Comparison of ENCODE assay signal across 14 cellular contexts in the genomic region with DNA sequence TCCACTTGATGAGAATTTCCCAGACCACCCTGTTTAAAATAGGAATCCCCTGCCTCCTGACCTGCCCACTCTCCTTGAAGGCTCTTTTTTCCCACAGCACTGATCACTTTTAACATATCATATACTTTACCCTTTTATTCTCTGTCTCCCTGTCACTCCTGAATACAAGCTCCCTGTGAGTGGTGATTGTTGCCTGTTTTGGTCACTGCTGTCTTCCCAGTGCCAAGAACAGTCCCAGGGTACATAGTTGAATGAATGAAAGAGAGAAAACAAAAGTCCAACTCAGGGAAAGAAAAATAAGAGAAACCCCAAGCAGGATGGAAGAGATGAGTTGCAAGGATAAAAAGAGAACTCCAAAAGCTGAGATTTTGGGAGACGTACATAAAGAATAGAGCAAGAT.
A peak's percentile ranks its signal among the peaks of the same experiment; 100 is the strongest.
DNase-seq lines count a peak whose midpoint lies in the region; ATAC-seq and TF ChIP-seq lines count a peak whose summit lies in the region.
"Had no signal": no experiment of that assay in that cellular context is flagged by ENCODE, and none has a peak within 500 bp of the region (broad histone marks: within the 10 kb centered on the region; RNA-seq: fewer than 3 reads in every experiment).

No MANE protein-coding gene starts in this region.

- no peak for DNase-seq in Right ventricle myocardium superior
- DNase-seq in left ventricle myocardium inferior = no peak
- DNase-seq in astrocyte of the hippocampus (ENCODE audit: low read depth, low spot score) = peak; percentile 11
- DNase-seq in medulla oblongata (ENCODE audit: extremely low spot score) = peak; percentile 26
- DNase-seq in activated T-helper 1 cell treated with anti-CD3 and anti-CD28 coated beads, Interleukin-12 subunit alpha, Interleukin-12 subunit beta, Interleukin-2, Interleukin-4 antibody, amounts not matched to agents 30 ng/mL and 10 ng/mL and 1 ng/mL, durations not matched to agents 14 hours and 24 hours and 36 hours (ENCODE audit: low spot score) = no peak
- DNase-seq: Calu3; CD8-positive, alpha-beta T cell; DMS79 treated with DMSO at 0.1 percent for 48 hours; GF-D8 had no signal

- no peak overlapping the region for H3K4me3 Mint-ChIP-seq in activated T-helper 1 cell treated with anti-CD3 and anti-CD28 coated beads, Interleukin-12 subunit alpha, Interleukin-12 subunit beta, Interleukin-2, Interleukin-4 antibody, amounts not matched to agents 30 ng/mL and 10 ng/mL and 1 ng/mL, durations not matched to agents 14 hours and 24 hours and 36 hours
- H3K4me3 Mint-ChIP-seq: B cell; CD8-positive, alpha-beta T cell had no signal

- H3K36me3 ChIP-seq in left ventricle myocardium inferior = no peaks in the 10 kb centered on the region
- H3K36me3 ChIP-seq: BLaER1 treated with 17β-estradiol and CSF1 and Interleukin-3, amounts not matched to agents 10 nM and 100 nM; HAP-1 had no signal

- H3K36me3 Mint-ChIP-seq in activated T-helper 1 cell treated with anti-CD3 and anti-CD28 coated beads, Interleukin-12 subunit alpha, Interleukin-12 subunit beta, Interleukin-2, Interleukin-4 antibody, amounts not matched to agents 30 ng/mL and 10 ng/mL and 1 ng/mL, durations not matched to agents 14 hours and 24 hours and 36 hours (ENCODE audit: low read depth) = no peaks in the 10 kb centered on the region
- H3K36me3 Mint-ChIP-seq: CD8-positive, alpha-beta T cell had no signal

- no peaks in the 10 kb centered on the region for H3K27me3 Mint-ChIP-seq in activated T-helper 1 cell treated with anti-CD3 and anti-CD28 coated beads, Interleukin-12 subunit alpha, Interleukin-12 subunit beta, Interleukin-2, Interleukin-4 antibody, amounts not matched to agents 30 ng/mL and 10 ng/mL and 1 ng/mL, durations not matched to agents 14 hours and 24 hours and 36 hours (ENCODE audit: insufficient read depth)
- H3K27me3 Mint-ChIP-seq: B cell had no signal

- H3K9me3 ChIP-seq in left ventricle myocardium inferior (replicated peaks) = no peaks in the 10 kb centered on the region
- H3K9me3 ChIP-seq: HAP-1 had no signal

- no peak for TF ChIP-seq CTCF in left ventricle myocardium inferior (IDR thresholded peaks at IDR 0.05; ENCODE audit: borderline replicate concordance)

- no peaks in the 10 kb centered on the region for H3K27me3 ChIP-seq in left ventricle myocardium inferior (ENCODE audit: low read depth)

- intact Hi-C loops in Right ventricle myocardium superior (cut with DNase I) = no loop called here
- intact Hi-C loops in left ventricle myocardium inferior (cut with micrococcal nuclease) = no loop called here
- intact Hi-C loops in activated T-helper 1 cell treated with anti-CD3 and anti-CD28 coated beads, Interleukin-12 subunit alpha, Interleukin-12 subunit beta, Interleukin-2, Interleukin-4 antibody, amounts not matched to agents 30 ng/mL and 10 ng/mL and 1 ng/mL, durations not matched to agents 14 hours and 24 hours and 36 hours (cut with micrococcal nuclease) = no loop called here

- H3K4me1 ChIP-seq in left ventricle myocardium inferior = peaks cover 9% of the 10 kb centered on the region
- H3K4me1 ChIP-seq: BLaER1 treated with 17β-estradiol and CSF1 and Interleukin-3, amounts not matched to agents 10 nM and 100 nM; HAP-1 had no signal

- H3K4me1 Mint-ChIP-seq in activated T-helper 1 cell treated with anti-CD3 and anti-CD28 coated beads, Interleukin-12 subunit alpha, Interleukin-12 subunit beta, Interleukin-2, Interleukin-4 antibody, amounts not matched to agents 30 ng/mL and 10 ng/mL and 1 ng/mL, durations not matched to agents 14 hours and 24 hours and 36 hours (ENCODE audit: low read depth) = no peaks in the 10 kb centered on the region
- H3K4me1 Mint-ChIP-seq: B cell had no signal

- no peak overlapping the region for H3K27ac Mint-ChIP-seq in activated T-helper 1 cell treated with anti-CD3 and anti-CD28 coated beads, Interleukin-12 subunit alpha, Interleukin-12 subunit beta, Interleukin-2, Interleukin-4 antibody, amounts not matched to agents 30 ng/mL and 10 ng/mL and 1 ng/mL, durations not matched to agents 14 hours and 24 hours and 36 hours
- H3K27ac Mint-ChIP-seq: B cell; CD8-positive, alpha-beta T cell had no signal

- H3K9me3 Mint-ChIP-seq in activated T-helper 1 cell treated with anti-CD3 and anti-CD28 coated beads, Interleukin-12 subunit alpha, Interleukin-12 subunit beta, Interleukin-2, Interleukin-4 antibody, amounts not matched to agents 30 ng/mL and 10 ng/mL and 1 ng/mL, durations not matched to agents 14 hours and 24 hours and 36 hours = no peaks in the 10 kb centered on the region
- H3K9me3 Mint-ChIP-seq: CD8-positive, alpha-beta T cell had no signal

- no peak overlapping the region for H3K4me3 ChIP-seq in left ventricle myocardium inferior
- H3K4me3 ChIP-seq: BLaER1 treated with 17β-estradiol and CSF1 and Interleukin-3, amounts not matched to agents 10 nM and 100 nM; HAP-1 had no signal

- ATAC-seq in Right ventricle myocardium superior (ENCODE audit: poor library complexity) = peak; percentile 62
- ATAC-seq in GM21528 (IDR thresholded peaks at IDR 0.05; ENCODE audit: low FRiP score, unreplicated experiment) = no peak
- ATAC-seq: CD8-positive, alpha-beta T cell had no signal

- no peak overlapping the region for H3K27ac ChIP-seq in left ventricle myocardium inferior (replicated peaks)
- peak overlapping the region; percentile 13 for H3K27ac ChIP-seq in cingulate gyrus (ENCODE audit: low read depth, low read length)
- H3K27ac ChIP-seq: BLaER1 treated with 17β-estradiol and CSF1 and Interleukin-3, amounts not matched to agents 10 nM and 100 nM had no signal

Comparison
In these comparisons a context has a peak if more than half of its experiments do, and no peak if none do; other contexts are left out.
1. DNase-seq: peak in astrocyte of the hippocampus (single experiment) and medulla oblongata (single experiment); none in Right ventricle myocardium superior (single experiment), left ventricle myocardium inferior (single experiment) and activated T-helper 1 cell treated with anti-CD3 and anti-CD28 coated beads, Interleukin-12 subunit alpha, Interleukin-12 subunit beta, Interleukin-2, Interleukin-4 antibody, amounts not matched to agents 30 ng/mL and 10 ng/mL and 1 ng/mL, durations not matched to agents 14 hours and 24 hours and 36 hours (single experiment).